Comparison of ENCODE assay signal across 32 cellular contexts in genomic region chr6:26599591-26599990, GRCh38. TPM values are rescaled to one million over a fixed set of nuclear protein-coding genes. Genes with fewer than 3 reads are reported as not detected.
A peak's percentile ranks its signal among the peaks of the same experiment; 100 is the strongest.
DNase-seq lines count a peak whose midpoint lies in the region; ATAC-seq, FAIRE-seq and TF ChIP-seq lines count a peak whose summit lies in the region.
"Had no signal": no experiment of that assay in that cellular context is flagged by ENCODE, and none has a peak within 500 bp of the region (broad histone marks: within the 10 kb centered on the region; RNA-seq: fewer than 3 reads in every experiment).

No MANE protein-coding gene starts in this region.

- peaks cover 21% of the 10 kb centered on the region for H3F3A ChIP-seq in neural progenitor cell (ENCODE audit: low read depth)

- intact Hi-C loops in HCT116 (cut with micrococcal nuclease) (loop anchor here (5.0 kb wide), 1 partner anchor 533 kb away; a partner anchor contains a TSS), GM12878 (cut with micrococcal nuclease; ENCODE audit: unreplicated experiment) (loop anchor here (10.0 kb wide), 1 partner anchor 425 kb away; no protein-coding TSS in a partner anchor), heart right ventricle (cut with DNase I) (loop anchor here in 5 of 10 donors (5.0 to 10.0 kb wide), 4 partner anchors 255 to 427 kb away; no protein-coding TSS in a partner anchor)

- TF ChIP-seq POLR2A in HCT116 (IDR thresholded peaks at IDR 0.05; ENCODE audit: borderline replicate concordance, extremely low read depth, insufficient read depth, insufficient read length), result no peak
- no peak for TF ChIP-seq POLR2A in GM12878 (IDR thresholded peaks at IDR 0.05; ENCODE audit: low read depth, low read length)

- TF ChIP-seq CTCF in HCT116 (IDR thresholded peaks at IDR 0.05 in 2 of 3, conservative IDR thresholded peaks at IDR 0.05 in 1 of 3; ENCODE audit: borderline replicate concordance in 1 of 3, insufficient read depth in 1 of 3, low read depth in 2 of 3, low read length in 2 of 3) (no peak), GM12878 (IDR thresholded peaks at IDR 0.05 in 2 of 3, conservative IDR thresholded peaks at IDR 0.05 in 1 of 3; ENCODE audit: control insufficient read depth in 2 of 3, extremely low read depth in 1 of 3, insufficient read depth in 1 of 3, low read depth in 3 of 3, low read length in 3 of 3) (no peak), neural progenitor cell (IDR thresholded peaks at IDR 0.05) (no peak), heart right ventricle (IDR thresholded peaks at IDR 0.05) (no peak)

- RAD21 ChIA-PET in HCT116 (lab: Charles Lee; ENCODE audit: low non-redundant PET in 1 of 2, low total read pairs in 2 of 2, uncharacterized antibody in 2 of 2, unreplicated experiment in 2 of 2) (no interaction called here), GM12878 (lab: Charles Lee; ENCODE audit: unreplicated experiment) (no interaction called here)

- H3K18ac ChIP-seq in mesendoderm (ENCODE audit: low read length), result no peak overlapping the region

- DNase-seq in activated naive CD4-positive, alpha-beta T cell (lab: John Stamatoyannopoulos, UW), result no peak
- no peak for DNase-seq in HCT116 (ENCODE audit: low read depth, low spot score)
- no peak for DNase-seq in GM12878 (ENCODE audit: low read depth, low spot score)
- DNase-seq in neural progenitor cell (ENCODE audit: low spot score), result no peak
- DNase-seq in heart right ventricle, result no peak
- no peak for DNase-seq in mesendoderm
- DNase-seq: activated effector memory CD4-positive, alpha-beta T cell treated with Interleukin-2 at 50 U/mL for 16 hours; colonic mucosa; effector CD8-positive, alpha-beta T cell; EL; erythroblast; GM23248; kidney; mucosa of descending colon; NCI-H1436; NCI-H2081 treated with DMSO at 0.1 percent for 48 hours; NCI-H748 treated with DMSO at 0.1 percent for 48 hours; stimulated activated CD4-positive, alpha-beta T cell treated with anti-CD3 and anti-CD28 coated beads, Interleukin-12 subunit alpha, Interleukin-12 subunit beta, amount 100 ng/mL, for 4 hours; stimulated activated CD4-positive, alpha-beta T cell treated with anti-CD3 and anti-CD28 coated beads, Interleukin-4, amount 100 ng/mL, for 4 hours; T-helper 1 cell; testis; uterus had no signal

- H3K4me1 ChIP-seq in HCT116 (ENCODE audit: control insufficient read depth in 1 of 2, insufficient read depth in 2 of 2, low read length in 2 of 2) (peaks cover 14 to 25% of the 10 kb centered on the region in 2 experiments), GM12878 (ENCODE audit: control insufficient read depth, insufficient read depth, low read length) (peaks cover 18% of the 10 kb centered on the region), neural progenitor cell (peaks cover 7% of the 10 kb centered on the region), heart right ventricle (peaks cover 0 to 32% (median 18%) of the 10 kb centered on the region in 9 donors), mesendoderm (ENCODE audit: control insufficient read depth, low read depth, low read length) (no peaks in the 10 kb centered on the region)

- H2BK15ac ChIP-seq in mesendoderm (replicated peaks; ENCODE audit: low read depth), result no peak overlapping the region

- H3K9me3 ChIP-seq in HCT116 (ENCODE audit: control insufficient read depth in 1 of 2, insufficient read depth in 1 of 2, low read depth in 1 of 2, low read length in 2 of 2) (no peaks in the 10 kb centered on the region), GM12878 (replicated peaks; ENCODE audit: control insufficient read depth, insufficient read depth, low read length) (no peaks in the 10 kb centered on the region), neural progenitor cell (ENCODE audit: low read depth) (no peaks in the 10 kb centered on the region), heart right ventricle (no peaks in the 10 kb centered on the region)
- H3K9me3 ChIP-seq: colonic mucosa, mucosa of descending colon, testis, uterus had no signal

- H3K27me3 Mint-ChIP-seq in activated naive CD4-positive, alpha-beta T cell treated with anti-CD3 and anti-CD28 coated beads, Interleukin-2, amount 50 U/mL, for 24 hours, result peaks cover 3% of the 10 kb centered on the region
- H3K27me3 Mint-ChIP-seq in neural progenitor cell (ENCODE audit: insufficient read depth, low read depth), result peaks cover 4% of the 10 kb centered on the region
- H3K27me3 Mint-ChIP-seq: progenitor cell of endocrine pancreas; stimulated activated memory B cell treated with anti-CD40 and anti-IgM and Interleukin-4, amounts not matched to agents 10 μg/mL and 1 μg/mL and 100 μg/mL, for 72 hours had no signal

- H3K36me3 ChIP-seq in HCT116 (ENCODE audit: control insufficient read depth in 1 of 2, insufficient read depth in 2 of 2, low read length in 2 of 2) (peaks cover 2 to 16% of the 10 kb centered on the region in 2 experiments; a peak in 1 of 4 replicates), GM12878 (ENCODE audit: control insufficient read depth in 2 of 2, insufficient read depth in 2 of 2, low read length in 1 of 2) (peaks cover 1 to 15% of the 10 kb centered on the region in 2 experiments; a peak in 2 of 4 replicates), neural progenitor cell (no peaks in the 10 kb centered on the region), heart right ventricle (peaks cover 0 to 33% (median 18%) of the 10 kb centered on the region in 9 donors), mesendoderm (ENCODE audit: control insufficient read depth, insufficient read depth, low read length) (no peaks in the 10 kb centered on the region)
- H3K36me3 ChIP-seq: colonic mucosa, uterus had no signal

- SMC1A ChIA-PET in GM12878 (lab: Charles Lee; ENCODE audit: uncharacterized antibody, unreplicated experiment), result no interaction called here

- FAIRE-seq in GM12878 (lab: Jason Lieb, UNC), result no peak
- FAIRE-seq: bronchial epithelial cell, GM12892, kidney, TTC549 had no signal

- H2AFZ ChIP-seq in HCT116 (ENCODE audit: low read depth, low read length, poor library complexity, severe bottlenecking), result no peak overlapping the region
- H2AFZ ChIP-seq in GM12878 (ENCODE audit: control insufficient read depth, low read depth, low read length), result no peak overlapping the region
- no peak overlapping the region for H2AFZ ChIP-seq in neural progenitor cell (replicated peaks)
- H2AFZ ChIP-seq: GM23248 had no signal

- peak overlapping the region; percentile 66 for H3K4me3 Mint-ChIP-seq in activated naive CD4-positive, alpha-beta T cell treated with anti-CD3 and anti-CD28 coated beads, Interleukin-2, amount 50 U/mL, for 24 hours
- peak overlapping the region; percentile 18 for H3K4me3 Mint-ChIP-seq in neural progenitor cell
- H3K4me3 Mint-ChIP-seq: stimulated activated memory B cell treated with anti-CD40 and anti-IgM and Interleukin-4, amounts not matched to agents 10 μg/mL and 1 μg/mL and 100 μg/mL, for 72 hours had no signal

- no peak overlapping the region for H3K56ac ChIP-seq in mesendoderm (ENCODE audit: low read length)

- BruUV-seq in HCT116 (replicated peaks; lab: Mats Ljungman, UMichigan), result no TSS peak
- no TSS peak for BruUV-seq in GM12878 (replicated peaks; lab: Mats Ljungman, UMichigan)

- no peak overlapping the region for H4K8ac ChIP-seq in mesendoderm (ENCODE audit: low read depth, low read length)

- H3K79me2 ChIP-seq in HCT116 (ENCODE audit: insufficient read depth, low read length) (peaks cover 22% of the 10 kb centered on the region), GM12878 (ENCODE audit: control insufficient read depth, insufficient read depth, low read length) (peaks cover 21% of the 10 kb centered on the region), neural progenitor cell (ENCODE audit: low read depth) (peaks cover 17% of the 10 kb centered on the region), mesendoderm (ENCODE audit: control insufficient read depth, insufficient read depth, low read length) (peaks cover 8% of the 10 kb centered on the region)

- ATAC-seq in HCT116 (no peak), GM12878 (peak; percentile 23; the same call in 2 of the 3 replicates), heart right ventricle (no peak)
- ATAC-seq: activated CD4-positive, CD25-positive, alpha-beta regulatory T cell treated with anti-CD3 and anti-CD28 coated beads, Interleukin-2, amount 50 U/mL, for 24 hours; mucosa of descending colon; sciatic nerve; stimulated activated memory B cell treated with anti-CD40 and anti-IgM and Interleukin-4, amounts not matched to agents 10 μg/mL and 1 μg/mL and 100 μg/mL, for 72 hours had no signal

- H3K23ac ChIP-seq in mesendoderm (ENCODE audit: low read length), result no peak overlapping the region

- no peak overlapping the region for H2AK5ac ChIP-seq in mesendoderm (ENCODE audit: low read length)

- H3K27ac Mint-ChIP-seq in activated naive CD4-positive, alpha-beta T cell treated with anti-CD3 and anti-CD28 coated beads, Interleukin-2, amount 50 U/mL, for 24 hours, result peak overlapping the region; percentile 78
- H3K27ac Mint-ChIP-seq in neural progenitor cell, result no peak overlapping the region
- H3K27ac Mint-ChIP-seq: progenitor cell of endocrine pancreas; stimulated activated memory B cell treated with anti-CD40 and anti-IgM and Interleukin-4, amounts not matched to agents 10 μg/mL and 1 μg/mL and 100 μg/mL, for 72 hours had no signal

- H3K79me1 ChIP-seq in mesendoderm (ENCODE audit: low read length), result peaks cover 6% of the 10 kb centered on the region

- 0 out of 4 replicates have a peak, but pooled peaks of 1 of the 2 experiments have one; percentile 45 for TF ChIP-seq EP300 in GM12878 (IDR thresholded peaks at IDR 0.05; ENCODE audit: borderline replicate concordance in 1 of 2, control insufficient read depth in 1 of 2, low read depth in 2 of 2, low read length in 2 of 2)

- H2BK120ac ChIP-seq in mesendoderm (ENCODE audit: low read depth, low read length), result no peak overlapping the region

- no peaks in the 10 kb centered on the region for H3K9me3 Mint-ChIP-seq in activated naive CD4-positive, alpha-beta T cell treated with anti-CD3 and anti-CD28 coated beads, Interleukin-2, amount 50 U/mL, for 24 hours
- no peaks in the 10 kb centered on the region for H3K9me3 Mint-ChIP-seq in neural progenitor cell
- H3K9me3 Mint-ChIP-seq: stimulated activated memory B cell treated with anti-CD40 and anti-IgM and Interleukin-4, amounts not matched to agents 10 μg/mL and 1 μg/mL and 100 μg/mL, for 72 hours had no signal

- POLR2A ChIA-PET in HCT116 (lab: Charles Lee) (no interaction called here), GM12878 (lab: Charles Lee) (no interaction called here)

- no peak overlapping the region for H2BK5ac ChIP-seq in mesendoderm (ENCODE audit: low read length)

- peaks cover 12% of the 10 kb centered on the region for H3K36me3 Mint-ChIP-seq in activated naive CD4-positive, alpha-beta T cell treated with anti-CD3 and anti-CD28 coated beads, Interleukin-2, amount 50 U/mL, for 24 hours
- peaks cover 13% of the 10 kb centered on the region for H3K36me3 Mint-ChIP-seq in neural progenitor cell

- no peak overlapping the region for H4K5ac ChIP-seq in mesendoderm (ENCODE audit: low read length)

- in situ Hi-C loops in GM12878 (cut with MboI), result no loop called here

- 94% methylated on average over 1 of the region's 1 CpG for WGBS in GM12878 (ENCODE audit: insufficient coverage, insufficient replicate concordance, low lambda C conversion rate, missing lambda C conversion rate)
- 78 to 92% methylated on average over 1 of the region's 1 CpG for WGBS in heart right ventricle, 2 donors
- WGBS in mesendoderm (ENCODE audit: extremely low coverage, insufficient coverage, low lambda C conversion rate), result no CpG with 5 or more reads among the region's 1 CpG

- H3K4me1 Mint-ChIP-seq in activated naive CD4-positive, alpha-beta T cell treated with anti-CD3 and anti-CD28 coated beads, Interleukin-2, amount 50 U/mL, for 24 hours, result peaks cover 45% of the 10 kb centered on the region
- peaks cover 7% of the 10 kb centered on the region for H3K4me1 Mint-ChIP-seq in neural progenitor cell

- H4K20me1 ChIP-seq in HCT116 (ENCODE audit: insufficient read depth) (no peaks in the 10 kb centered on the region), GM12878 (ENCODE audit: control insufficient read depth, insufficient read depth) (no peaks in the 10 kb centered on the region), neural progenitor cell (ENCODE audit: low read depth) (no peaks in the 10 kb centered on the region)

- H3K27ac ChIP-seq in HCT116 (ENCODE audit: low read depth, low read length) (no peak overlapping the region), GM12878 (ENCODE audit: control insufficient read depth, insufficient read depth) (no peak overlapping the region), neural progenitor cell (no peak overlapping the region), heart right ventricle (no peak overlapping the region), mesendoderm (ENCODE audit: low read depth, low read length) (no peak overlapping the region)
- H3K27ac ChIP-seq: C4-2B, colonic mucosa, GM23248, RWPE1, testis, uterus had no signal

- H3K27me3 ChIP-seq in HCT116 (ENCODE audit: insufficient read depth, low read length) (no peaks in the 10 kb centered on the region), GM12878 (replicated peaks in 1 of 2; ENCODE audit: control insufficient read depth in 2 of 2, insufficient read depth in 2 of 2, low read length in 1 of 2) (no peaks in the 10 kb centered on the region), neural progenitor cell (peaks cover 2% of the 10 kb centered on the region), heart right ventricle (peaks cover 0 to 5% (median 0%) of the 10 kb centered on the region in 7 donors), mesendoderm (ENCODE audit: insufficient read depth, low read length, poor library complexity) (no peaks in the 10 kb centered on the region)
- H3K27me3 ChIP-seq: colonic mucosa, testis, uterus had no signal

- H3K4me2 ChIP-seq in HCT116 (ENCODE audit: low read length) (no peak overlapping the region), GM12878 (ENCODE audit: control insufficient read depth, insufficient read depth) (0 out of 2 replicates have a peak overlapping the region, but pooled peaks have one; percentile 35), neural progenitor cell (no peak overlapping the region), mesendoderm (ENCODE audit: low read length) (no peak overlapping the region)

- no peak overlapping the region for H3K9ac ChIP-seq in HCT116 (ENCODE audit: low read length)
- H3K9ac ChIP-seq in GM12878 (ENCODE audit: control insufficient read depth, insufficient read depth, low read length), result no peak overlapping the region
- H3K9ac ChIP-seq in neural progenitor cell, result no peak overlapping the region
- H3K9ac ChIP-seq in mesendoderm (ENCODE audit: low read length), result no peak overlapping the region
- H3K9ac ChIP-seq: GM23248 had no signal

- H3K4me3 ChIP-seq in HCT116 (replicated peaks in 1 of 2; ENCODE audit: low read depth in 1 of 2, low read length in 2 of 2) (no peak overlapping the region), GM12878 (no peak overlapping the region), neural progenitor cell (no peak overlapping the region), heart right ventricle (no peak overlapping the region), mesendoderm (ENCODE audit: low read length) (no peak overlapping the region)
- H3K4me3 ChIP-seq: colonic mucosa, GM23248, mucosa of descending colon, testis, uterus had no signal

- no peaks in the 10 kb centered on the region for H3K9me2 ChIP-seq in HCT116 (ENCODE audit: insufficient read depth)

- H3K4ac ChIP-seq in mesendoderm (ENCODE audit: low read depth, low read length), result no peak overlapping the region

- TF ChIP-seq RAD21 in HCT116 (IDR thresholded peaks at IDR 0.05; ENCODE audit: low read depth), result no peak
- no peak for TF ChIP-seq RAD21 in GM12878 (IDR thresholded peaks at IDR 0.05; ENCODE audit: insufficient read depth, low read depth, low read length)

- CTCF ChIA-PET in HCT116 (lab: Charles Lee), result no interaction called here
- CTCF ChIA-PET in GM12878 (lab: Yijun Ruan, JAX), result no interaction called here

RNA-seq across cellular contexts. Expression of gene ABT1, which starts 2.8 kb away (rescaled TPM):
- total RNA-seq in HCT116 (2021; ENCODE audit: unreplicated experiment) (26.7 TPM), GM12878 (2014; rRNA removed) (33.5 and 37.1 TPM in 2 replicates), GM12878 (2014; rRNA removed; fragmentation: Illumina TruSeq; extraction: Trizol) (19.4 and 21.5 TPM in 2 replicates), GM12878 (2021) (27.3 and 27.5 TPM in 2 replicates), neural progenitor cell (ENCODE audit: low replicate concordance) (13.1 and 17.3 TPM in 2 replicates), heart right ventricle (10 to 100 TPM in 1 of 10 donors, 1 to 10 TPM in 9; 5.8 to 10.2 (median 7.4) TPM)
- polyA plus RNA-seq in HCT116 (2012), result 21.8 and 22.1 TPM in 2 replicates
- total RNA-seq in GM12878 (2013; cell fraction: nucleolus; rRNA removed), result 19.2 and 19.7 TPM in 2 replicates
- polyA plus RNA-seq in GM12878 (2011; ENCODE audit: low read depth), result 9.1 TPM
- polyA plus RNA-seq in GM12878 (2011; rRNA removed) (22.5 and 29.1 TPM in 2 replicates), GM12878 (2014; fragmentation: Illumina TruSeq; extraction: Trizol) (8.4 and 15.4 TPM in 2 replicates), GM12878 (2014; fragmentation: Nextera tagmentation; extraction: Ambion mirVana) (10 to 100 TPM in 1 of 2 experiments, 1 to 10 TPM in 1; 8.4 to 11.3 TPM), GM12878 (2014; rRNA removed) (35.7 and 36.9 TPM in 2 replicates), GM12878 (2016; fragmentation: Nextera tagmentation; extraction: Ambion mirVana) (10 to 100 TPM; 42.5 to 43.5 TPM), heart right ventricle (10 to 100 TPM in 1 of 2 donors, 1 to 10 TPM in 1; 6.6 to 11.7 TPM)
- 32.1 and 42.6 TPM in 2 replicates for polyA plus RNA-seq in GM12878 (2011; cell fraction: cytosol; rRNA removed)
- 19.3 and 23.6 TPM in 2 replicates for polyA plus RNA-seq in GM12878 (2011; cell fraction: nucleus; rRNA removed)
- 15.4 and 17.1 TPM in 2 replicates for polyA plus RNA-seq in GM12878 (2012)
- 13.5 and 22.0 TPM in 2 replicates for polyA minus RNA-seq in GM12878 (2011; rRNA and poly(A)+ RNA removed)
- 6.9 and 7.8 TPM in 2 replicates for polyA minus RNA-seq in GM12878 (2011; cell fraction: cytosol; rRNA and poly(A)+ RNA removed)
- 20.7 and 25.6 TPM in 2 replicates for polyA minus RNA-seq in GM12878 (2011; cell fraction: nucleus; rRNA and poly(A)+ RNA removed)
- 24.5 TPM for polyA plus RNA-seq in mesendoderm (2013, experiment 1 of 2)
- polyA plus RNA-seq in mesendoderm (2013, experiment 2 of 2), result 24.8 TPM

RNA-seq across cellular contexts. Expression of gene ZNF322, which starts 60.0 kb away (rescaled TPM):
- 22.9 TPM for total RNA-seq in HCT116 (2021; ENCODE audit: unreplicated experiment)
- polyA plus RNA-seq in HCT116 (2012), result 2.2 and 4.6 TPM in 2 replicates
- 21.3 and 23.0 TPM in 2 replicates for total RNA-seq in GM12878 (2013; cell fraction: nucleolus; rRNA removed)
- total RNA-seq in GM12878 (2014; rRNA removed), result 10.6 and 14.1 TPM in 2 replicates
- 15.4 and 15.6 TPM in 2 replicates for total RNA-seq in GM12878 (2014; rRNA removed; fragmentation: Illumina TruSeq; extraction: Trizol)
- total RNA-seq in GM12878 (2021), result 17.9 and 19.1 TPM in 2 replicates
- polyA plus RNA-seq in GM12878 (2011; ENCODE audit: low read depth), result 3.3 TPM
- 14.3 and 23.2 TPM in 2 replicates for polyA plus RNA-seq in GM12878 (2011; rRNA removed)
- 6.0 and 7.5 TPM in 2 replicates for polyA plus RNA-seq in GM12878 (2011; cell fraction: cytosol; rRNA removed)
- polyA plus RNA-seq in GM12878 (2011; cell fraction: nucleus; rRNA removed), result 10.1 and 10.8 TPM in 2 replicates
- 4.3 and 6.3 TPM in 2 replicates for polyA plus RNA-seq in GM12878 (2012)
- 11.8 and 16.2 TPM in 2 replicates for polyA plus RNA-seq in GM12878 (2014; fragmentation: Illumina TruSeq; extraction: Trizol)
- 1 to 10 TPM; 2.7 to 4.0 TPM for polyA plus RNA-seq in GM12878 (2014; fragmentation: Nextera tagmentation; extraction: Ambion mirVana)
- polyA plus RNA-seq in GM12878 (2014; rRNA removed), result 6.5 and 8.4 TPM in 2 replicates
- 10 to 100 TPM; 12.1 to 12.2 TPM for polyA plus RNA-seq in GM12878 (2016; fragmentation: Nextera tagmentation; extraction: Ambion mirVana)
- 11.2 and 12.1 TPM in 2 replicates for polyA minus RNA-seq in GM12878 (2011; rRNA and poly(A)+ RNA removed)
- 4.8 and 6.1 TPM in 2 replicates for polyA minus RNA-seq in GM12878 (2011; cell fraction: cytosol; rRNA and poly(A)+ RNA removed)
- 14.1 and 18.2 TPM in 2 replicates for polyA minus RNA-seq in GM12878 (2011; cell fraction: nucleus; rRNA and poly(A)+ RNA removed)
- total RNA-seq in neural progenitor cell (ENCODE audit: low replicate concordance), result 35.4 and 54.8 TPM in 2 replicates
- total RNA-seq in heart right ventricle, result 10 to 100 TPM in 9 of 10 donors, 1 to 10 TPM in 1; 9.5 to 14.5 (median 13.0) TPM
- 1 to 10 TPM; 4.0 to 5.7 TPM for polyA plus RNA-seq in heart right ventricle
- polyA plus RNA-seq in mesendoderm (2013, experiment 1 of 2), result 7.4 TPM
- 7.7 TPM for polyA plus RNA-seq in mesendoderm (2013, experiment 2 of 2)
